In genomic region chr5:181186902-181187499, GRCh38 we compare ENCODE assay signal across 10 cellular contexts. TPM values are rescaled to one million over a fixed set of nuclear protein-coding genes. Genes with fewer than 3 reads are reported as not detected.
DNase-seq lines count a peak whose midpoint lies in the region; ATAC-seq and TF ChIP-seq lines count a peak whose summit lies in the region.
"Had no signal": no experiment of that assay in that cellular context is flagged by ENCODE, and none has a peak within 500 bp of the region (broad histone marks: within the 10 kb centered on the region; RNA-seq: fewer than 3 reads in every experiment).

No MANE protein-coding gene starts in this region.

- in situ Hi-C loops in Panc1 (cut with HindIII; ENCODE audit: low pct_unique_long_range_greater_than_20kb, low sequenced_read_pairs): no loop called here

- peaks cover 12% of the 10 kb centered on the region for H3K4me1 ChIP-seq in Panc1 (ENCODE audit: control insufficient read depth, insufficient read depth, low read length)
- peaks cover 0 to 42% (median 11%) of the 10 kb centered on the region in 4 donors for H3K4me1 ChIP-seq in sigmoid colon

- no peak for TF ChIP-seq POLR2A in sigmoid colon (IDR thresholded peaks at IDR 0.05)

- no peaks in the 10 kb centered on the region for H3K36me3 ChIP-seq in Panc1 (ENCODE audit: control insufficient read depth, insufficient read depth, low read length)
- no peaks in the 10 kb centered on the region for H3K36me3 ChIP-seq in sigmoid colon

- POLR2A ChIA-PET in Panc1 (lab: Charles Lee): no interaction called here

- ATAC-seq in Panc1: no peak

- DNase-seq in Panc1 (ENCODE audit: low read depth, low spot score) (no peak), epithelial cell of esophagus (ENCODE audit: low read depth) (peak; percentile 35), sigmoid colon (no peak), NCI-H524 treated with DMSO at 0.1 percent for 48 hours (lab: John Stamatoyannopoulos, UW) (no peak), NCI-H187 (lab: John Stamatoyannopoulos, UW) (no peak)
- DNase-seq in stimulated activated CD4-positive, alpha-beta T cell treated with anti-CD3 and anti-CD28 coated beads, Interleukin-4, amount 100 ng/mL, for 24 hours: no peak
- DNase-seq in stimulated activated naive CD4-positive, alpha-beta T cell treated with Interleukin-2 at 50 U/mL for 16 hours (lab: John Stamatoyannopoulos, UW): no peak

- WGBS in sigmoid colon, 2 donors: 27 to 47% methylated on average over 8 of the region's 8 CpGs

- TF ChIP-seq CTCF in Panc1 (IDR thresholded peaks at IDR 0.05) (no peak), epithelial cell of esophagus (IDR thresholded peaks at IDR 0.05; ENCODE audit: insufficient read depth, low read depth, low read length, missing control alignments) (no peak), sigmoid colon (IDR thresholded peaks at IDR 0.05) (no peak)

- H3K27ac ChIP-seq in Panc1 (ENCODE audit: low read length) (peak overlapping the region; percentile 82), sigmoid colon (peak overlapping the region in 3 of 4 donors; percentile 82 to 93 (median 92))

- no TSS peak for BruUV-seq in Panc1 (replicated peaks; lab: Mats Ljungman, UMichigan)

- intact Hi-C loops in Panc1 (cut with micrococcal nuclease; ENCODE audit: unreplicated experiment): loop anchor here (1.0 to 10.0 kb wide), 2 partner anchors 15 to 382 kb away; partner anchors contain the start of gene MGAT1
- intact Hi-C loops in sigmoid colon (cut with DNase I): loop anchor here (10.0 kb wide), 1 partner anchor 382 kb away; the partner anchor contains the start of gene MGAT1

- H3K27me3 ChIP-seq in Panc1 (ENCODE audit: control insufficient read depth, insufficient read depth, low read length) (no peaks in the 10 kb centered on the region), sigmoid colon (no peaks in the 10 kb centered on the region)

- TF ChIP-seq EP300 in sigmoid colon (IDR thresholded peaks at IDR 0.05): no peak

- peak overlapping the region; percentile 10; the same call in 1 of the 2 replicates for H3K4me3 ChIP-seq in GM08714 (ENCODE audit: low read length)
- peak overlapping the region; percentile 85 to 98 for H3K4me3 ChIP-seq in Panc1 (ENCODE audit: low read depth in 2 of 2, low read length in 2 of 2)
- peak overlapping the region; percentile 41 for H3K4me3 ChIP-seq in epithelial cell of esophagus (ENCODE audit: low read length)
- no peak overlapping the region for H3K4me3 ChIP-seq in sigmoid colon

- H3K9me3 ChIP-seq in Panc1 (ENCODE audit: control insufficient read depth, insufficient read depth, low read depth, low read length) (no peaks in the 10 kb centered on the region), sigmoid colon (no peaks in the 10 kb centered on the region)

- CTCF ChIA-PET in Panc1 (lab: Charles Lee): interaction anchor here (0.6 kb wide), 1 partner anchor 16 kb away, joined by 3 read pairs; no protein-coding TSS in a partner anchor

RNA-seq across cellular contexts. Expression of gene TRIM7, which starts 18.0 kb away (rescaled TPM):
- 25.8 TPM for total RNA-seq in Panc1 (2021; ENCODE audit: unreplicated experiment)
- 21.3 TPM for polyA plus RNA-seq in Panc1 (2012; ENCODE audit: insufficient read length)
- total RNA-seq in sigmoid colon: 1 to 10 TPM in 3 of 4 donors, under 1 TPM in 1; 0.55 to 2.1 (median 1.1) TPM
- polyA plus RNA-seq in sigmoid colon: 1 to 10 TPM in 2 of 3 donors, under 1 TPM in 1; 0.60 to 5.3 (median 3.2) TPM

RNA-seq across cellular contexts. Expression of gene TRIM41, which starts 36.1 kb away (rescaled TPM):
- 58.3 TPM for total RNA-seq in Panc1 (2021; ENCODE audit: unreplicated experiment)
- polyA plus RNA-seq in Panc1 (2012; ENCODE audit: insufficient read length): 72.2 TPM
- total RNA-seq in sigmoid colon: 10 to 100 TPM in 2 of 4 donors, 1 to 10 TPM in 2; 8.2 to 15.3 (median 11.8) TPM
- 10 to 100 TPM; 13.2 to 25.3 (median 19.0) TPM for polyA plus RNA-seq in sigmoid colon

RNA-seq across cellular contexts. Expression of gene OR2V2, which starts 39.6 kb away (rescaled TPM):
- total RNA-seq in Panc1 (2021; ENCODE audit: unreplicated experiment) (not detected), sigmoid colon (not detected)
- not detected for polyA plus RNA-seq in Panc1 (2012; ENCODE audit: insufficient read length)
- not detected for polyA plus RNA-seq in sigmoid colon
- total RNA-seq: cerebellum, temporal lobe had no signal

RNA-seq across cellular contexts. Expression of gene OR2V1, which starts 56.0 kb away (rescaled TPM):
- total RNA-seq in Panc1 (2021; ENCODE audit: unreplicated experiment) (not detected), sigmoid colon (not detected)
- not detected for polyA plus RNA-seq in Panc1 (2012; ENCODE audit: insufficient read length)
- not detected for polyA plus RNA-seq in sigmoid colon
- total RNA-seq: cerebellum, temporal lobe had no signal

RNA-seq across cellular contexts. Expression of gene RACK1, which starts 56.7 kb away (rescaled TPM):
- total RNA-seq in Panc1 (2021; ENCODE audit: unreplicated experiment): 1,623 TPM
- 2,695 TPM for polyA plus RNA-seq in Panc1 (2012; ENCODE audit: insufficient read length)
- 1,000 to 10,000 TPM; 2,029 to 2,209 (median 2,163) TPM for total RNA-seq in sigmoid colon
- polyA plus RNA-seq in sigmoid colon: 1,000 to 10,000 TPM; 1,821 to 2,943 (median 2,181) TPM

Comparison
In these comparisons a context has a peak if more than half of its experiments do, and no peak if none do; other contexts are left out.
1. H3K4me3 ChIP-seq: peak in GM08714 (single experiment), Panc1 (2 of 2) and epithelial cell of esophagus (single experiment); none in sigmoid colon (0 of 4).